In genomic region chr2:218216674-218217365, GRCh38 we compare ENCODE assay signal across 1 cellular context.
TF ChIP-seq lines count a peak whose summit lies in the region.

Gene ARPC2 (plus strand): TSS chr2:218217189. CDS start chr2:218217471, 282 bp downstream.

TF ChIP-seq in GM12878, 131 proteins besides CTCF, POLR2A, EP300 and RAD21 (continued from another document):
- TF ChIP-seq MAX (IDR thresholded peaks at IDR 0.05; ENCODE audit: low read depth, low read length): peak; percentile 48; the same call in 1 of the 2 replicates
- no peak for TF ChIP-seq MYC (IDR thresholded peaks at IDR 0.05; ENCODE audit: insufficient read depth, insufficient read length, insufficient replicate concordance, low read length, severe bottlenecking)
- TF ChIP-seq POLR2AphosphoS2 (IDR thresholded peaks at IDR 0.05; ENCODE audit: low read depth, low read length): peak; percentile 76; the same call in 1 of the 2 replicates
- no peak for TF ChIP-seq E2F4 (IDR thresholded peaks at IDR 0.05; ENCODE audit: low read depth, low read length)
- no peak for TF ChIP-seq PRDM15 (CRISPR knock-in tag; IDR thresholded peaks at IDR 0.05)
- TF ChIP-seq SMAD5 (IDR thresholded peaks at IDR 0.05; ENCODE audit: low read depth): 0 out of 2 replicates have a peak, but pooled peaks have one; percentile 44
- TF ChIP-seq EGR1 (IDR thresholded peaks at IDR 0.05; ENCODE audit: borderline replicate concordance in 1 of 2, low read depth in 2 of 2, low read length in 2 of 2): peak in 1 of 2 experiments; percentile 69; a peak in 2 of 3 replicates
- TF ChIP-seq FOXK2 (IDR thresholded peaks at IDR 0.05): no peak
- TF ChIP-seq ZNF592 (IDR thresholded peaks at IDR 0.05): no peak
- peak; percentile 40 to 46; a peak in 1 of 4 replicates for TF ChIP-seq BHLHE40 (IDR thresholded peaks at IDR 0.05; ENCODE audit: borderline replicate concordance in 1 of 2, low read depth in 2 of 2, low read length in 1 of 2)
- peak; percentile 22 for TF ChIP-seq RELA (IDR thresholded peaks at IDR 0.05; ENCODE audit: borderline replicate concordance, partially characterized antibody)
- 0 out of 2 replicates have a peak, but pooled peaks have one; percentile 70 for TF ChIP-seq CHD1 (IDR thresholded peaks at IDR 0.05; ENCODE audit: low read depth, low read length)
- TF ChIP-seq TARDBP (IDR thresholded peaks at IDR 0.05; ENCODE audit: borderline replicate concordance): no peak
- no peak for TF ChIP-seq CBX3 (IDR thresholded peaks at IDR 0.05; ENCODE audit: borderline replicate concordance, low read depth)
- no peak for TF ChIP-seq ZNF24 (IDR thresholded peaks at IDR 0.05)
